ENCODE assay signal across 9 cellular contexts in genomic region chr2:233084488-233084887, GRCh38. TPM values are rescaled to one million over a fixed set of nuclear protein-coding genes. Genes with fewer than 3 reads are reported as not detected.
DNase-seq lines count a peak whose midpoint lies in the region; ATAC-seq and TF ChIP-seq lines count a peak whose summit lies in the region.
"Had no signal": no experiment of that assay in that cellular context is flagged by ENCODE, and none has a peak within 500 bp of the region (broad histone marks: within the 10 kb centered on the region; RNA-seq: fewer than 3 reads in every experiment).

No MANE protein-coding gene starts in this region.

- H3K36me3 ChIP-seq in mammary epithelial cell (ENCODE audit: insufficient read depth, low read length): no peaks in the 10 kb centered on the region
- no peaks in the 10 kb centered on the region for H3K36me3 ChIP-seq in tibial nerve

- H4K20me1 ChIP-seq in mammary epithelial cell (ENCODE audit: insufficient read depth, low read length): no peaks in the 10 kb centered on the region

- CTCF ChIA-PET in MCF 10A (lab: Yijun Ruan, JAX) (no interaction called here), mammary epithelial cell (lab: Charles Lee; ENCODE audit: low non-redundant PET) (no interaction called here)

- in situ Hi-C loops in mammary epithelial cell (cut with MboI; ENCODE audit: low sequenced_read_pairs in 2 of 2): no loop called here

- no peaks in the 10 kb centered on the region for H3K36me3 Mint-ChIP-seq in MCF 10A (ENCODE audit: insufficient read depth, unreplicated experiment)
- H3K36me3 Mint-ChIP-seq in activated T-cell treated with anti-CD3 and anti-CD28 coated beads, Interleukin-2, amount 50 U/mL, for 72 hours (ENCODE audit: insufficient read depth in 2 of 2): peaks cover 16 to 35% of the 10 kb centered on the region in 2 donors

- H3K9ac ChIP-seq in mammary epithelial cell (ENCODE audit: insufficient read depth, low read length): no peak overlapping the region

- H2AFZ ChIP-seq in mammary epithelial cell (ENCODE audit: low read depth, low read length): no peak overlapping the region

- TF ChIP-seq POLR2A in tibial nerve (IDR thresholded peaks at IDR 0.05): peak in 1 of 2 donors; percentile 13

- POLR2A ChIA-PET in MCF 10A (lab: Yijun Ruan, JAX): no interaction called here

- peak; percentile 16 to 44 for ATAC-seq in activated T-cell treated with anti-CD3 and anti-CD28 coated beads, Interleukin-2, amount 50 U/mL, for 72 hours (replicated peaks in 1 of 2)
- ATAC-seq in left lobe of liver (peak; percentile 68), HG03039 (IDR thresholded peaks at IDR 0.05; ENCODE audit: unreplicated experiment) (no peak), GM19395 (IDR thresholded peaks at IDR 0.05; ENCODE audit: unreplicated experiment) (no peak)

- no peak overlapping the region for H3K4me3 ChIP-seq in mammary epithelial cell (replicated peaks in 1 of 3; ENCODE audit: insufficient read depth in 1 of 3, low read depth in 2 of 3, low read length in 3 of 3)
- no peak overlapping the region for H3K4me3 ChIP-seq in tibial nerve

- peak; percentile 45 for DNase-seq in MCF 10A (ENCODE audit: unreplicated experiment)
- no peak for DNase-seq in mammary epithelial cell
- peak; percentile 59 to 67 for DNase-seq in activated T-cell treated with anti-CD3 and anti-CD28 coated beads, Interleukin-2, amount 50 U/mL, for 72 hours
- peak; percentile 53 for DNase-seq in left lobe of liver (ENCODE audit: low spot score)
- DNase-seq in tibial nerve (ENCODE audit: low spot score in 2 of 2): peak in 1 of 2 donors; percentile 61
- DNase-seq in LoVo (ENCODE audit: low spot score): no peak

- peak in 1 of 2 donors; percentile 86 for TF ChIP-seq EP300 in tibial nerve (IDR thresholded peaks at IDR 0.05)

- H3K79me2 ChIP-seq in mammary epithelial cell (ENCODE audit: insufficient read depth, low read length): no peaks in the 10 kb centered on the region

- 94% methylated on average over 13 of the region's 13 CpGs for WGBS in mammary epithelial cell (ENCODE audit: low coverage, missing lambda C conversion rate)
- 62 to 66% methylated on average over 13 of the region's 13 CpGs for WGBS in tibial nerve, 2 donors

- H3K27me3 ChIP-seq in mammary epithelial cell (ENCODE audit: insufficient read depth, low read length) (peaks cover 3% of the 10 kb centered on the region), tibial nerve (no peaks in the 10 kb centered on the region)

- intact Hi-C loops in MCF 10A (cut with micrococcal nuclease): no loop called here
- intact Hi-C loops in mammary epithelial cell (cut with micrococcal nuclease): no loop called here

- TF ChIP-seq CTCF in MCF 10A (IDR thresholded peaks at IDR 0.05; ENCODE audit: unreplicated experiment) (no peak), mammary epithelial cell (conservative IDR thresholded peaks at IDR 0.05 in 1 of 2, IDR thresholded peaks at IDR 0.05 in 1 of 2; ENCODE audit: extremely low read depth in 1 of 2, insufficient read depth in 1 of 2, low read depth in 1 of 2, low read length in 2 of 2) (no peak), tibial nerve (IDR thresholded peaks at IDR 0.05) (no peak)

- H3K4me1 Mint-ChIP-seq in MCF 10A (ENCODE audit: insufficient read depth, unreplicated experiment): peaks cover 4% of the 10 kb centered on the region
- H3K4me1 Mint-ChIP-seq in activated T-cell treated with anti-CD3 and anti-CD28 coated beads, Interleukin-2, amount 50 U/mL, for 72 hours (ENCODE audit: low read depth): peaks cover 87% of the 10 kb centered on the region

- no peak overlapping the region for H3K4me2 ChIP-seq in mammary epithelial cell (ENCODE audit: insufficient read depth, low read depth, low read length)

- H3K27me3 Mint-ChIP-seq in MCF 10A (ENCODE audit: insufficient read depth, unreplicated experiment): no peaks in the 10 kb centered on the region
- H3K27me3 Mint-ChIP-seq in activated T-cell treated with anti-CD3 and anti-CD28 coated beads, Interleukin-2, amount 50 U/mL, for 72 hours (ENCODE audit: low read depth): no peaks in the 10 kb centered on the region

- H3K27ac ChIP-seq in mammary epithelial cell (ENCODE audit: insufficient read depth, low read depth, low read length) (no peak overlapping the region), tibial nerve (peak overlapping the region in 3 of 4 donors; percentile 60 to 81 (median 73))

- H3K9me3 Mint-ChIP-seq in MCF 10A (ENCODE audit: unreplicated experiment): no peaks in the 10 kb centered on the region
- H3K9me3 Mint-ChIP-seq in activated T-cell treated with anti-CD3 and anti-CD28 coated beads, Interleukin-2, amount 50 U/mL, for 72 hours: no peaks in the 10 kb centered on the region

- H3K4me3 Mint-ChIP-seq in MCF 10A (ENCODE audit: unreplicated experiment): no peak overlapping the region
- peak overlapping the region; percentile 84 to 93 for H3K4me3 Mint-ChIP-seq in activated T-cell treated with anti-CD3 and anti-CD28 coated beads, Interleukin-2, amount 50 U/mL, for 72 hours

- H3K4me1 ChIP-seq in mammary epithelial cell (ENCODE audit: insufficient read depth, low read length): no peaks in the 10 kb centered on the region
- peaks cover 0 to 52% (median 19%) of the 10 kb centered on the region in 4 donors for H3K4me1 ChIP-seq in tibial nerve

- H3K9me3 ChIP-seq in mammary epithelial cell (replicated peaks; ENCODE audit: insufficient read depth, low read length) (no peaks in the 10 kb centered on the region), tibial nerve (no peaks in the 10 kb centered on the region)

- no TSS peak for BruUV-seq in MCF 10A (replicated peaks; lab: Mats Ljungman, UMichigan)
- BruUV-seq in mammary epithelial cell (replicated peaks; lab: Mats Ljungman, UMichigan): no TSS peak

- dilution Hi-C loops in mammary epithelial cell (cut with HindIII; ENCODE audit: low sequenced_read_pairs): loop anchor here (5.0 kb wide), 1 partner anchor 88 kb away; no protein-coding TSS in a partner anchor

- no peak overlapping the region for H3K27ac Mint-ChIP-seq in MCF 10A (ENCODE audit: low read depth, unreplicated experiment)
- peak overlapping the region; percentile 96 for H3K27ac Mint-ChIP-seq in activated T-cell treated with anti-CD3 and anti-CD28 coated beads, Interleukin-2, amount 50 U/mL, for 72 hours

RNA-seq across cellular contexts. Expression of gene INPP5D, which starts 24.3 kb away (rescaled TPM):
- 46.1 and 64.9 TPM in 2 replicates for total RNA-seq in MCF 10A (2022)
- 10 to 100 TPM; 57.7 to 80.4 TPM for total RNA-seq in mammary epithelial cell
- polyA plus RNA-seq in mammary epithelial cell: 27.5 TPM
- polyA minus RNA-seq in mammary epithelial cell: 144 TPM
- total RNA-seq in activated T-cell treated with anti-CD3 and anti-CD28 coated beads, Interleukin-2, amount 50 U/mL, for 72 hours: 10 to 100 TPM; 64.8 to 69.3 TPM
- total RNA-seq in left lobe of liver: 5.0 TPM
- 10 to 100 TPM; 22.8 to 55.3 (median 42.1) TPM for total RNA-seq in tibial nerve

RNA-seq across cellular contexts. Expression of gene NEU2, which starts 52.0 kb away (rescaled TPM):
- total RNA-seq in MCF 10A (2022) (not detected in 2 replicates), mammary epithelial cell (not detected), left lobe of liver (not detected), tibial nerve (not detected)
- polyA plus RNA-seq in mammary epithelial cell: not detected
- polyA minus RNA-seq in mammary epithelial cell: not detected
- not detected for total RNA-seq in activated T-cell treated with anti-CD3 and anti-CD28 coated beads, Interleukin-2, amount 50 U/mL, for 72 hours
- total RNA-seq: SK-MEL-5 had no signal

Comparison
In these comparisons a context has a peak if more than half of its experiments do, and no peak if none do; other contexts are left out.
1. DNase-seq: peak in MCF 10A (single experiment), activated T-cell treated with anti-CD3 and anti-CD28 coated beads, Interleukin-2, amount 50 U/mL, for 72 hours (2 of 2) and left lobe of liver (single experiment); none in mammary epithelial cell (single experiment) and LoVo (single experiment).
2. ATAC-seq: peak in activated T-cell treated with anti-CD3 and anti-CD28 coated beads, Interleukin-2, amount 50 U/mL, for 72 hours (2 of 2) and left lobe of liver (single experiment); none in HG03039 (single experiment) and GM19395 (single experiment).